ENCODE assay signal across 1 cellular context in the genomic region with DNA sequence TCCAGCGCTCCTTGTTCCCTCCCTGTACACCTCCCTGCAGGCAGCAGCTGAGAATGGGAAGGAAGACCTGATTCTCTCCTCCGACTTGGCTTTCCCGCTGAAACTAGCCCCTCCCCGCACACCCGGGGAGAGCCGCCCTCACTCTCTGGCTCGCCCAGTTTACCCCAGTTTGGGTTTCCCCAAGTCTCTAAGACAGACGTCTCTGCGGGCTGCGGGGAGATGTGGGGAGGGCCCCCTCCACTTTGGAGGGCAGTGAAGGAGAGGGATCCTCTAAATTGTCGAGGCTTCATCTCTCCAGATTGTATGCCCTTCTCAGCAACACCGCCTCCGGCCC.
TF ChIP-seq lines count a peak whose summit lies in the region.

No MANE protein-coding gene starts in this region.

TF ChIP-seq in A549, 52 proteins besides CTCF, POLR2A, EP300 and RAD21:
- TF ChIP-seq HOXA7 (CRISPR knock-in tag; IDR thresholded peaks at IDR 0.05): no peak
- TF ChIP-seq, protein P1, sequence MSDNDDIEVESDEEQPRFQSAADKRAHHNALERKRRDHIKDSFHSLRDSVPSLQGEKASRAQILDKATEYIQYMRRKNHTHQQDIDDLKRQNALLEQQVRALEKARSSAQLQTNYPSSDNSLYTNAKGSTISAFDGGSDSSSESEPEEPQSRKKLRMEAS (IDR thresholded peaks at IDR 0.05): peak; percentile 60
- TF ChIP-seq, protein P2, sequence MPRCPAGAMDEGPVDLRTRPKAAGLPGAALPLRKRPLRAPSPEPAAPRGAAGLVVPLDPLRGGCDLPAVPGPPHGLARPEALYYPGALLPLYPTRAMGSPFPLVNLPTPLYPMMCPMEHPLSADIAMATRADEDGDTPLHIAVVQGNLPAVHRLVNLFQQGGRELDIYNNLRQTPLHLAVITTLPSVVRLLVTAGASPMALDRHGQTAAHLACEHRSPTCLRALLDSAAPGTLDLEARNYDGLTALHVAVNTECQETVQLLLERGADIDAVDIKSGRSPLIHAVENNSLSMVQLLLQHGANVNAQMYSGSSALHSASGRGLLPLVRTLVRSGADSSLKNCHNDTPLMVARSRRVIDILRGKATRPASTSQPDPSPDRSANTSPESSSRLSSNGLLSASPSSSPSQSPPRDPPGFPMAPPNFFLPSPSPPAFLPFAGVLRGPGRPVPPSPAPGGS (IDR thresholded peaks at IDR 0.05): no peak
- TF ChIP-seq CBX2 (IDR thresholded peaks at IDR 0.05; ENCODE audit: borderline replicate concordance, low read depth): no peak
- no peak for TF ChIP-seq HOXB13 (CRISPR knock-in tag; IDR thresholded peaks at IDR 0.05; ENCODE audit: low read depth)
- TF ChIP-seq, protein P3, sequence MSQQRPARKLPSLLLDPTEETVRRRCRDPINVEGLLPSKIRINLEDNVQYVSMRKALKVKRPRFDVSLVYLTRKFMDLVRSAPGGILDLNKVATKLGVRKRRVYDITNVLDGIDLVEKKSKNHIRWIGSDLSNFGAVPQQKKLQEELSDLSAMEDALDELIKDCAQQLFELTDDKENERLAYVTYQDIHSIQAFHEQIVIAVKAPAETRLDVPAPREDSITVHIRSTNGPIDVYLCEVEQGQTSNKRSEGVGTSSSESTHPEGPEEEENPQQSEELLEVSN (IDR thresholded peaks at IDR 0.05; ENCODE audit: borderline replicate concordance, low read depth): peak; percentile 89
